Comparison of ENCODE assay signal across 8 cellular contexts in genomic region chr17:58330997-58331814, GRCh38. TPM values are rescaled to one million over a fixed set of nuclear protein-coding genes. Genes with fewer than 3 reads are reported as not detected.
DNase-seq lines count a peak whose midpoint lies in the region; ATAC-seq, FAIRE-seq and TF ChIP-seq lines count a peak whose summit lies in the region.

No MANE protein-coding gene starts in this region.

- CTCF ChIA-PET in WTC11 (lab: Charles Lee): interaction anchor here (0.8 to 1.8 kb wide), 2 partner anchors 21 to 23 kb away, joined by 3 to 6 read pairs; partner anchors contain the start of gene SUPT4H1

- POLR2A ChIA-PET in WTC11 (lab: Charles Lee): interaction anchor here (0.6 to 2.4 kb wide), 3 partner anchors 21 to 86 kb away, joined by 3 to 9 read pairs (median 8); partner anchors contain the start of genes RNF43 and SUPT4H1

- intact Hi-C loops in dorsolateral prefrontal cortex (cut with DNase I) (loop anchor here in 1 of 2 donors (5.0 kb wide), 1 partner anchor 84 kb away; no protein-coding TSS in a partner anchor), posterior vena cava (cut with DNase I) (no loop called here)

- H3K9me3 Mint-ChIP-seq in WTC11: no peaks in the 10 kb centered on the region

- peak; percentile 53 for FAIRE-seq in GM12892 (lab: Jason Lieb, UNC)

- peaks cover 0 to 5% (median 0%) of the 10 kb centered on the region in 45 donors for H3K27me3 ChIP-seq in dorsolateral prefrontal cortex

- no peak overlapping the region; the same call in 1 of the 2 replicates for H3K4me3 Mint-ChIP-seq in WTC11

- TF ChIP-seq CTCF in WTC11 (IDR thresholded peaks at IDR 0.05) (no peak), dorsolateral prefrontal cortex (IDR thresholded peaks at IDR 0.05 in 54 of 56, conservative IDR thresholded peaks at IDR 0.05 in 2 of 56; ENCODE audit: low read depth in 1 of 56, partially characterized antibody in 56 of 56) (no peak)

- DNase-seq in GM12892 (ENCODE audit: insufficient read length) (peak; percentile 29), WTC11 (ENCODE audit: low spot score) (peak; percentile 12), dorsolateral prefrontal cortex (peak in 1 of 10 donors; percentile 38), posterior vena cava (ENCODE audit: low spot score) (peak; percentile 84), globus pallidus (ENCODE audit: low spot score) (no peak), NCI-H510A treated with DMSO at 0.1 percent for 48 hours (lab: John Stamatoyannopoulos, UW) (no peak)

- H3K27ac ChIP-seq in dorsolateral prefrontal cortex: peak overlapping the region in 41 of 59 donors; percentile 10 to 92 (median 61)

- ATAC-seq in WTC11 (peak; percentile 5; the same call in 1 of the 2 replicates), GM21390 (IDR thresholded peaks at IDR 0.05; ENCODE audit: unreplicated experiment) (no peak), GM21360 (IDR thresholded peaks at IDR 0.05; ENCODE audit: unreplicated experiment) (no peak)

- H3K27ac Mint-ChIP-seq in WTC11: no peak overlapping the region; the same call in 1 of the 2 replicates

- H3K4me3 ChIP-seq in dorsolateral prefrontal cortex: peak overlapping the region in 51 of 59 donors; percentile 1 to 80 (median 59)

- H3K4me1 Mint-ChIP-seq in WTC11: peaks cover 48% of the 10 kb centered on the region

- peaks cover 3% of the 10 kb centered on the region; the same call in 1 of the 2 replicates for H3K27me3 Mint-ChIP-seq in WTC11 (ENCODE audit: low read depth)

- no peaks in the 10 kb centered on the region for H3K36me3 Mint-ChIP-seq in WTC11

- peak; percentile 45 for TF ChIP-seq POLR2A in GM12892 (IDR thresholded peaks at IDR 0.05; ENCODE audit: low read depth, low read length)

TF ChIP-seq in WTC11, 78 proteins besides CTCF, POLR2A, EP300 and RAD21:
- TF ChIP-seq GRHL2 (CRISPR knock-in tag; IDR thresholded peaks at IDR 0.05; ENCODE audit: insufficient replicate concordance, severe bottlenecking): no peak
- no peak for TF ChIP-seq ETV6 (CRISPR knock-in tag; IDR thresholded peaks at IDR 0.05)
- no peak for TF ChIP-seq ZNF263 (CRISPR knock-in tag; IDR thresholded peaks at IDR 0.05; ENCODE audit: low read depth)
- no peak for TF ChIP-seq TP53 (CRISPR knock-in tag; IDR thresholded peaks at IDR 0.05)
- TF ChIP-seq CREB1 (CRISPR knock-in tag; IDR thresholded peaks at IDR 0.05): no peak

RNA-seq across cellular contexts. Expression of gene TSPOAP1, which starts 2.6 kb away (rescaled TPM):
- polyA plus RNA-seq in GM12892 (2012; ENCODE audit: missing spikeins): 5.0 TPM
- 10.9 to 19.0 TPM (median 16.4 TPM) in 3 replicates for total RNA-seq in WTC11 (2021)
- total RNA-seq in dorsolateral prefrontal cortex: 100 to 1,000 TPM in 109 of 120 experiments, 10 to 100 TPM in 11; 44.2 to 218 (median 128) TPM
- 1 to 10 TPM; 8.2 to 10.0 TPM for total RNA-seq in posterior vena cava

RNA-seq across cellular contexts. Expression of gene SUPT4H1, which starts 20.8 kb away (rescaled TPM):
- polyA plus RNA-seq in GM12892 (2012; ENCODE audit: missing spikeins): 94.9 TPM
- total RNA-seq in WTC11 (2021): 85.5 to 91.1 TPM (median 89.3 TPM) in 3 replicates
- 10 to 100 TPM; 34.1 to 73.3 (median 52.1) TPM for total RNA-seq in dorsolateral prefrontal cortex
- 10 to 100 TPM; 48.4 to 50.1 TPM for total RNA-seq in posterior vena cava

RNA-seq across cellular contexts. Expression of gene MPO, which starts 50.5 kb away (rescaled TPM):
- not detected for polyA plus RNA-seq in GM12892 (2012; ENCODE audit: missing spikeins)
- total RNA-seq in WTC11 (2021) (not detected in 3 replicates), dorsolateral prefrontal cortex (1 to 10 TPM in 85 of 120 experiments, under 1 TPM in 35; 0.24 to 8.7 (median 1.6) TPM), posterior vena cava (under 1 TPM; 0.74 to 0.86 TPM)

Comparison
In these comparisons a context has a peak if more than half of its experiments do, and no peak if none do; other contexts are left out.
1. DNase-seq: peak in GM12892 (single experiment), WTC11 (single experiment) and posterior vena cava (single experiment); none in globus pallidus (single experiment) and NCI-H510A treated with DMSO at 0.1 percent for 48 hours (single experiment).